Comparison of ENCODE assay signal across 2 cellular contexts in genomic region chr1:58456470-58456869, GRCh38.
TF ChIP-seq lines count a peak whose summit lies in the region.

No MANE protein-coding gene starts in this region.

TF ChIP-seq in liver, 16 proteins besides CTCF, POLR2A, EP300 and RAD21 (continued from another document):
- TF ChIP-seq, protein P1, sequence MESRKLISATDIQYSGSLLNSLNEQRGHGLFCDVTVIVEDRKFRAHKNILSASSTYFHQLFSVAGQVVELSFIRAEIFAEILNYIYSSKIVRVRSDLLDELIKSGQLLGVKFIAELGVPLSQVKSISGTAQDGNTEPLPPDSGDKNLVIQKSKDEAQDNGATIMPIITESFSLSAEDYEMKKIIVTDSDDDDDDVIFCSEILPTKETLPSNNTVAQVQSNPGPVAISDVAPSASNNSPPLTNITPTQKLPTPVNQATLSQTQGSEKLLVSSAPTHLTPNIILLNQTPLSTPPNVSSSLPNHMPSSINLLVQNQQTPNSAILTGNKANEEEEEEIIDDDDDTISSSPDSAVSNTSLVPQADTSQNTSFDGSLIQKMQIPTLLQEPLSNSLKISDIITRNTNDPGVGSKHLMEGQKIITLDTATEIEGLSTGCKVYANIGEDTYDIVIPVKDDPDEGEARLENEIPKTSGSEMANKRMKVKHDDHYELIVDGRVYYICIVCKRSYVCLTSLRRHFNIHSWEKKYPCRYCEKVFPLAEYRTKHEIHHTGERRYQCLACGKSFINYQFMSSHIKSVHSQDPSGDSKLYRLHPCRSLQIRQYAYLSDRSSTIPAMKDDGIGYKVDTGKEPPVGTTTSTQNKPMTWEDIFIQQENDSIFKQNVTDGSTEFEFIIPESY (IDR thresholded peaks at IDR 0.05) = no peak
- TF ChIP-seq FOXA1 (IDR thresholded peaks at IDR 0.05) = no peak

TF ChIP-seq in HepG2, 621 proteins besides CTCF, POLR2A, EP300 and RAD21 (continued from another document):
- TF ChIP-seq, protein P2, sequence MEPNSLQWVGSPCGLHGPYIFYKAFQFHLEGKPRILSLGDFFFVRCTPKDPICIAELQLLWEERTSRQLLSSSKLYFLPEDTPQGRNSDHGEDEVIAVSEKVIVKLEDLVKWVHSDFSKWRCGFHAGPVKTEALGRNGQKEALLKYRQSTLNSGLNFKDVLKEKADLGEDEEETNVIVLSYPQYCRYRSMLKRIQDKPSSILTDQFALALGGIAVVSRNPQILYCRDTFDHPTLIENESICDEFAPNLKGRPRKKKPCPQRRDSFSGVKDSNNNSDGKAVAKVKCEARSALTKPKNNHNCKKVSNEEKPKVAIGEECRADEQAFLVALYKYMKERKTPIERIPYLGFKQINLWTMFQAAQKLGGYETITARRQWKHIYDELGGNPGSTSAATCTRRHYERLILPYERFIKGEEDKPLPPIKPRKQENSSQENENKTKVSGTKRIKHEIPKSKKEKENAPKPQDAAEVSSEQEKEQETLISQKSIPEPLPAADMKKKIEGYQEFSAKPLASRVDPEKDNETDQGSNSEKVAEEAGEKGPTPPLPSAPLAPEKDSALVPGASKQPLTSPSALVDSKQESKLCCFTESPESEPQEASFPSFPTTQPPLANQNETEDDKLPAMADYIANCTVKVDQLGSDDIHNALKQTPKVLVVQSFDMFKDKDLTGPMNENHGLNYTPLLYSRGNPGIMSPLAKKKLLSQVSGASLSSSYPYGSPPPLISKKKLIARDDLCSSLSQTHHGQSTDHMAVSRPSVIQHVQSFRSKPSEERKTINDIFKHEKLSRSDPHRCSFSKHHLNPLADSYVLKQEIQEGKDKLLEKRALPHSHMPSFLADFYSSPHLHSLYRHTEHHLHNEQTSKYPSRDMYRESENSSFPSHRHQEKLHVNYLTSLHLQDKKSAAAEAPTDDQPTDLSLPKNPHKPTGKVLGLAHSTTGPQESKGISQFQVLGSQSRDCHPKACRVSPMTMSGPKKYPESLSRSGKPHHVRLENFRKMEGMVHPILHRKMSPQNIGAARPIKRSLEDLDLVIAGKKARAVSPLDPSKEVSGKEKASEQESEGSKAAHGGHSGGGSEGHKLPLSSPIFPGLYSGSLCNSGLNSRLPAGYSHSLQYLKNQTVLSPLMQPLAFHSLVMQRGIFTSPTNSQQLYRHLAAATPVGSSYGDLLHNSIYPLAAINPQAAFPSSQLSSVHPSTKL (CRISPR knock-in tag; IDR thresholded peaks at IDR 0.05) = no peak
- TF ChIP-seq GTF2F1 (IDR thresholded peaks at IDR 0.05; ENCODE audit: low read length) = no peak
- TF ChIP-seq CHCHD3 (CRISPR knock-in tag; IDR thresholded peaks at IDR 0.05) = no peak
- no peak for TF ChIP-seq ZBTB38 (CRISPR knock-in tag; IDR thresholded peaks at IDR 0.05)
- no peak for TF ChIP-seq ZSCAN31 (CRISPR knock-in tag; IDR thresholded peaks at IDR 0.05; ENCODE audit: low read depth)
- TF ChIP-seq, protein P3, sequence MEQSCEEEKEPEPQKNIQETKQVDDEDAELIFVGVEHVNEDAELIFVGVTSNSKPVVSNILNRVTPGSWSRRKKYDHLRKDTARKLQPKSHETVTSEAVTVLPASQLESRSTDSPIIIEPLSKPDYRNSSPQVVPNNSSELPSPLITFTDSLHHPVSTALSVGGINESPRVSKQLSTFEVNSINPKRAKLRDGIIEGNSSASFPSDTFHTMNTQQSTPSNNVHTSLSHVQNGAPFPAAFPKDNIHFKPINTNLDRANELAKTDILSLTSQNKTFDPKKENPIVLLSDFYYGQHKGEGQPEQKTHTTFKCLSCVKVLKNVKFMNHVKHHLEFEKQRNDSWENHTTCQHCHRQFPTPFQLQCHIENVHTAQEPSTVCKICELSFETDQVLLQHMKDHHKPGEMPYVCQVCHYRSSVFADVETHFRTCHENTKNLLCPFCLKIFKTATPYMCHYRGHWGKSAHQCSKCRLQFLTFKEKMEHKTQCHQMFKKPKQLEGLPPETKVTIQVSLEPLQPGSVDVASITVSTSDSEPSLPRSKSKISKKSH (CRISPR knock-in tag; IDR thresholded peaks at IDR 0.05; ENCODE audit: borderline replicate concordance) = no peak
- no peak for TF ChIP-seq ETV6 (CRISPR knock-in tag; conservative IDR thresholded peaks at IDR 0.05)
- no peak for TF ChIP-seq ZNF720 (CRISPR knock-in tag; IDR thresholded peaks at IDR 0.05)
- no peak for TF ChIP-seq MED1 (CRISPR knock-in tag; IDR thresholded peaks at IDR 0.05)
- no peak for TF ChIP-seq DNMT1 (CRISPR knock-in tag; IDR thresholded peaks at IDR 0.05)
- TF ChIP-seq TCF7L2 (IDR thresholded peaks at IDR 0.05; ENCODE audit: low read depth, low read length) = no peak
- no peak for TF ChIP-seq MLLT10 (CRISPR knock-in tag; IDR thresholded peaks at IDR 0.05)
- TF ChIP-seq ZBTB20 (CRISPR knock-in tag; IDR thresholded peaks at IDR 0.05; ENCODE audit: borderline replicate concordance, low read depth) = no peak
